Comparison of ENCODE assay signal across 9 cellular contexts in the genomic region with DNA sequence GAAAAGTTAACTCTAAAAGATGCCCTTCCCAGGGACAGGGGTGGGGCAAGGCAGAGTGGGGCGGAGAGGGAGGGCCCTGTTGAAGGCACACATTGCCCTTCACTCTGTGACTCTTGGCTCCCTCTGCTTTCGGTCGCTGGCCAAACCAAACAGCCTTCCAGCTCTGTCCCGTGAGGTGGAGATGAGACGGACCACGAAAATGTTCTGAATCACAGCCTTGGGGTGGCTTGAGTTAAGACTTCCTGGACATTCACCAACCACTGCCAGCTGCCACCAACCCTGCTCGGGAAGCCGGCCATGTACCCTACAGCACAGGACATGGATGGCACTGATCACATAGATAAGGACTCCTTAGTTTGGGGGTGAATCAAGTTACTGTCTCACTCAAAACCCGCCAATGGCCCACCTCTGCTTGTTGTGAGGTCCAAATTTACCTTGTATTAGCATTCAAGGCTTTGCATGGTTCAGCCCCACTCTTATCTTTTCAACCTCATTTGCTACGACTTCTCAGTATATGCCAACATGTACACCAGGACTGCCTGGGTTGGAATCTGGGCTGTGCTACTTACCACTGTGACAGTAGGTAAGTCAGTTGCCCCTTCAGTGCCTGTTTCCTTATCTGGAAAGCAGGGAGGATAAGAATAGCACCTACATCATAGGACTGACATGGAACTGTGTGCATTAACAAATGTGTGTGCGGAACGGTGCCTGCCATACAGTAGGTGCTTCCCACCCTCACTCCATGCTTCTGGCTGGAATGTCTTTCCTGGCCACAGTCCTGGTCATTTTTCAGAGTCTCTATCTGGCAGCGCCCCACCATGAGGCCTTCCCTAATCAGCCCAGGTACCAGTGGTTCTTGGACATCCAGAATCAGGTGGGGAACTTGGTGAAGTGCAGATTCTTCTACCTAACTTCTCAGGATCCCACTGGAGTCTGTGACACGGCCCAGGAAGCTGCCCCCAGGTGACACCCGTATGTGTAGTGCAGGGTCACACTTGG. TPM values are rescaled to one million over a fixed set of nuclear protein-coding genes. Genes with fewer than 3 reads are reported as not detected.
DNase-seq lines count a peak whose midpoint lies in the region; ATAC-seq and TF ChIP-seq lines count a peak whose summit lies in the region.
"Had no signal": no experiment of that assay in that cellular context is flagged by ENCODE, and none has a peak within 500 bp of the region (broad histone marks: within the 10 kb centered on the region; RNA-seq: fewer than 3 reads in every experiment).

No MANE protein-coding gene starts in this region.

- no peak for TF ChIP-seq POLR2A in right lobe of liver (IDR thresholded peaks at IDR 0.05)

- intact Hi-C loops in right lobe of liver (cut with DNase I), result loop anchor here (5.0 kb wide), 1 partner anchor 37 kb away; no protein-coding TSS in a partner anchor

- peak; percentile 65 to 87 (median 84) for ATAC-seq in right lobe of liver
- ATAC-seq in GM18907 (IDR thresholded peaks at IDR 0.05; ENCODE audit: unreplicated experiment), result no peak
- no peak for ATAC-seq in HG03457 (IDR thresholded peaks at IDR 0.05; ENCODE audit: unreplicated experiment)
- no peak for ATAC-seq in HG03039 (IDR thresholded peaks at IDR 0.05; ENCODE audit: unreplicated experiment)

- H3K4me3 ChIP-seq in choroid plexus epithelial cell (ENCODE audit: low read depth, low read length) (no peak overlapping the region), right lobe of liver (no peak overlapping the region)

- peak; percentile 85 for DNase-seq in A172 (ENCODE audit: low spot score)
- DNase-seq in HK-2 (ENCODE audit: unreplicated experiment), result peak; percentile 44
- peak; percentile 84 for DNase-seq in choroid plexus epithelial cell (ENCODE audit: low read depth)
- DNase-seq in right lobe of liver, result peak; percentile 56 to 75 (median 75)
- DNase-seq in activated T-cell treated with anti-CD3 and anti-CD28 coated beads, Interleukin-2, amount 50 U/mL, for 48 hours, result no peak
- DNase-seq: NCI-H1105 had no signal

- TF ChIP-seq CTCF in choroid plexus epithelial cell (conservative IDR thresholded peaks at IDR 0.05; ENCODE audit: low read depth, low read length) (no peak), right lobe of liver (IDR thresholded peaks at IDR 0.05) (no peak)

- H3K27ac ChIP-seq in right lobe of liver, result no peak overlapping the region

- H3K4me1 ChIP-seq in right lobe of liver, result peaks cover 0 to 9% (median 2%) of the 10 kb centered on the region in 4 donors

- WGBS in right lobe of liver (ENCODE audit: insufficient coverage, low coverage, low lambda C conversion rate, missing lambda C conversion rate), result 39% methylated on average over 10 of the region's 15 CpGs

- H3K9me3 ChIP-seq in right lobe of liver, result no peaks in the 10 kb centered on the region

- peaks cover 0 to 18% (median 2%) of the 10 kb centered on the region in 4 donors for H3K36me3 ChIP-seq in right lobe of liver

- H3K27me3 ChIP-seq in right lobe of liver, result no peaks in the 10 kb centered on the region

RNA-seq across cellular contexts. Expression of gene ITPRIP, which starts 28.0 kb away (rescaled TPM):
- total RNA-seq in A172 (2014; rRNA removed; shearing (Covaris generic)), result 4.8 and 6.2 TPM in 2 replicates
- total RNA-seq in right lobe of liver, result 1 to 10 TPM; 2.9 to 9.7 (median 7.7) TPM

RNA-seq across cellular contexts. Expression of gene GSTO2, which starts 41.3 kb away (rescaled TPM):
- total RNA-seq in A172 (2014; rRNA removed; shearing (Covaris generic)), result 0.38 and 5.2 TPM in 2 replicates
- 1 to 10 TPM; 1.4 to 5.3 (median 2.8) TPM for total RNA-seq in right lobe of liver

RNA-seq across cellular contexts. Expression of gene CFAP58, which starts 43.4 kb away (rescaled TPM):
- total RNA-seq in A172 (2014; rRNA removed; shearing (Covaris generic)), result 0.74 and 0.83 TPM in 2 replicates
- 1 to 10 TPM in 1 of 6 experiments, under 1 TPM in 3, not detected in 2; 0.10 to 2.9 (median 0.15) TPM for total RNA-seq in right lobe of liver

RNA-seq across cellular contexts. Expression of gene GSTO1, which starts 55.6 kb away (rescaled TPM):
- total RNA-seq in A172 (2014; rRNA removed; shearing (Covaris generic)), result 271 and 296 TPM in 2 replicates
- 100 to 1,000 TPM; 205 to 273 (median 240) TPM for total RNA-seq in right lobe of liver

Comparison
In these comparisons a context has a peak if more than half of its experiments do, and no peak if none do; other contexts are left out.
1. DNase-seq: peak in A172 (single experiment), HK-2 (single experiment), choroid plexus epithelial cell (single experiment) and right lobe of liver (3 of 3); none in activated T-cell treated with anti-CD3 and anti-CD28 coated beads, Interleukin-2, amount 50 U/mL, for 48 hours (0 of 2).
2. ATAC-seq: peak in right lobe of liver (4 of 4); none in GM18907 (single experiment), HG03457 (single experiment) and HG03039 (single experiment).